In genomic region chr19:29807178-29807577, GRCh38 we compare ENCODE assay signal across 20 cellular contexts. TPM values are rescaled to one million over a fixed set of nuclear protein-coding genes. Genes with fewer than 3 reads are reported as not detected.
A peak's percentile ranks its signal among the peaks of the same experiment; 100 is the strongest.
DNase-seq lines count a peak whose midpoint lies in the region; ATAC-seq, FAIRE-seq and TF ChIP-seq lines count a peak whose summit lies in the region.
"Had no signal": no experiment of that assay in that cellular context is flagged by ENCODE, and none has a peak within 500 bp of the region (broad histone marks: within the 10 kb centered on the region; RNA-seq: fewer than 3 reads in every experiment).

No MANE protein-coding gene starts in this region.

- intact Hi-C loops in activated T-helper 1 cell treated with anti-CD3 and anti-CD28 coated beads, Interleukin-12 subunit alpha, Interleukin-12 subunit beta, Interleukin-2, Interleukin-4 antibody, amounts not matched to agents 30 ng/mL and 10 ng/mL and 1 ng/mL, durations not matched to agents 14 hours and 24 hours and 36 hours (cut with micrococcal nuclease), result no loop called here
- intact Hi-C loops in kidney (cut with DNase I) (no loop called here), spleen (cut with DNase I; ENCODE audit: low total_unique reads) (no loop called here), gastrocnemius medialis (cut with DNase I; ENCODE audit: low total_unique reads) (no loop called here)

- H3K27ac ChIP-seq in kidney (ENCODE audit: low read depth in 2 of 2, low read length in 2 of 2) (no peak overlapping the region), spleen (no peak overlapping the region), gastrocnemius medialis (no peak overlapping the region)
- H3K27ac ChIP-seq: GM23248 had no signal

- H3K4me1 Mint-ChIP-seq in activated T-helper 1 cell treated with anti-CD3 and anti-CD28 coated beads, Interleukin-12 subunit alpha, Interleukin-12 subunit beta, Interleukin-2, Interleukin-4 antibody, amounts not matched to agents 30 ng/mL and 10 ng/mL and 1 ng/mL, durations not matched to agents 14 hours and 24 hours and 36 hours (ENCODE audit: low read depth), result peaks cover 19% of the 10 kb centered on the region
- H3K4me1 Mint-ChIP-seq in nephron, result peaks cover 33% of the 10 kb centered on the region

- no peak for DNase-seq in activated T-helper 1 cell treated with anti-CD3 and anti-CD28 coated beads, Interleukin-12 subunit alpha, Interleukin-12 subunit beta, Interleukin-2, Interleukin-4 antibody, amounts not matched to agents 30 ng/mL and 10 ng/mL and 1 ng/mL, durations not matched to agents 14 hours and 24 hours and 36 hours (ENCODE audit: low spot score)
- peak; percentile 56 for DNase-seq in kidney
- peak; percentile 71 for DNase-seq in spleen
- no peak for DNase-seq in superior temporal gyrus (ENCODE audit: extremely low spot score)
- no peak for DNase-seq in gastrocnemius medialis
- no peak for DNase-seq in activated gamma-delta T cell (lab: John Stamatoyannopoulos, UW)
- DNase-seq: C1 segment of cervical spinal cord; Calu3; CD4-positive, alpha-beta memory T cell; COR-L47; DMS79; EL; GDM1; GM23248; H7; HCEC 1CT had no signal

- no peak overlapping the region for H3K4me3 Mint-ChIP-seq in activated T-helper 1 cell treated with anti-CD3 and anti-CD28 coated beads, Interleukin-12 subunit alpha, Interleukin-12 subunit beta, Interleukin-2, Interleukin-4 antibody, amounts not matched to agents 30 ng/mL and 10 ng/mL and 1 ng/mL, durations not matched to agents 14 hours and 24 hours and 36 hours
- no peak overlapping the region for H3K4me3 Mint-ChIP-seq in nephron
- H3K4me3 Mint-ChIP-seq: CD4-positive, alpha-beta memory T cell had no signal

- H3K9ac ChIP-seq in kidney (ENCODE audit: low read length in 2 of 2), result no peak overlapping the region
- H3K9ac ChIP-seq: GM23248 had no signal

- FAIRE-seq in kidney (lab: Jason Lieb, UNC), result no peak
- FAIRE-seq: GM12878, GM19239, H1 had no signal

- in situ Hi-C loops in gastrocnemius medialis (cut with MboI; ENCODE audit: low sequenced_read_pairs in 4 of 4), result no loop called here

- peaks cover 0 to 4% of the 10 kb centered on the region in 2 donors for H3K4me1 ChIP-seq in kidney (ENCODE audit: control insufficient read depth in 1 of 2, insufficient read depth in 1 of 2, low read depth in 1 of 2, low read length in 2 of 2)
- H3K4me1 ChIP-seq in spleen, result peaks cover 0 to 11% (median 6%) of the 10 kb centered on the region in 6 donors
- H3K4me1 ChIP-seq in gastrocnemius medialis, result no peaks in the 10 kb centered on the region

- no peaks in the 10 kb centered on the region for H3K9me3 Mint-ChIP-seq in activated T-helper 1 cell treated with anti-CD3 and anti-CD28 coated beads, Interleukin-12 subunit alpha, Interleukin-12 subunit beta, Interleukin-2, Interleukin-4 antibody, amounts not matched to agents 30 ng/mL and 10 ng/mL and 1 ng/mL, durations not matched to agents 14 hours and 24 hours and 36 hours
- no peaks in the 10 kb centered on the region for H3K9me3 Mint-ChIP-seq in nephron
- H3K9me3 Mint-ChIP-seq: CD4-positive, alpha-beta memory T cell had no signal

- no peaks in the 10 kb centered on the region for H3K27me3 Mint-ChIP-seq in activated T-helper 1 cell treated with anti-CD3 and anti-CD28 coated beads, Interleukin-12 subunit alpha, Interleukin-12 subunit beta, Interleukin-2, Interleukin-4 antibody, amounts not matched to agents 30 ng/mL and 10 ng/mL and 1 ng/mL, durations not matched to agents 14 hours and 24 hours and 36 hours (ENCODE audit: insufficient read depth)
- peaks cover 3% of the 10 kb centered on the region for H3K27me3 Mint-ChIP-seq in nephron (ENCODE audit: low read depth)
- H3K27me3 Mint-ChIP-seq: CD4-positive, alpha-beta memory T cell had no signal

- H3K4me3 ChIP-seq in kidney (ENCODE audit: low read length in 2 of 2), result no peak overlapping the region
- no peak overlapping the region for H3K4me3 ChIP-seq in spleen
- H3K4me3 ChIP-seq in gastrocnemius medialis, result no peak overlapping the region
- H3K4me3 ChIP-seq: GM12878, GM23248 had no signal

- whole genome bisulfite sequencing in spleen, 5 donors, result 86 to 97% (median 93%) methylated on average over 6 of the region's 6 CpGs

- H3K27me3 ChIP-seq in spleen (replicated peaks in 1 of 7), result no peaks in the 10 kb centered on the region
- H3K27me3 ChIP-seq in gastrocnemius medialis, result no peaks in the 10 kb centered on the region

- TF ChIP-seq CTCF in kidney (IDR thresholded peaks at IDR 0.05; ENCODE audit: borderline replicate concordance, extremely low read depth, insufficient read depth) (no peak), nephron (IDR thresholded peaks at IDR 0.05; ENCODE audit: unreplicated experiment in 3 of 3) (no peak), spleen (IDR thresholded peaks at IDR 0.05 in 8 of 11, conservative IDR thresholded peaks at IDR 0.05 in 3 of 11) (no peak), gastrocnemius medialis (IDR thresholded peaks at IDR 0.05 in 4 of 5, conservative IDR thresholded peaks at IDR 0.05 in 1 of 5) (no peak)

- no peaks in the 10 kb centered on the region for H3K36me3 Mint-ChIP-seq in activated T-helper 1 cell treated with anti-CD3 and anti-CD28 coated beads, Interleukin-12 subunit alpha, Interleukin-12 subunit beta, Interleukin-2, Interleukin-4 antibody, amounts not matched to agents 30 ng/mL and 10 ng/mL and 1 ng/mL, durations not matched to agents 14 hours and 24 hours and 36 hours (ENCODE audit: low read depth)
- no peaks in the 10 kb centered on the region for H3K36me3 Mint-ChIP-seq in nephron (ENCODE audit: low read depth)
- H3K36me3 Mint-ChIP-seq: CD4-positive, alpha-beta memory T cell had no signal

- H3K36me3 ChIP-seq in kidney (ENCODE audit: control insufficient read depth in 1 of 2, insufficient read depth in 2 of 2, low read length in 2 of 2) (no peaks in the 10 kb centered on the region), spleen (no peaks in the 10 kb centered on the region), gastrocnemius medialis (no peaks in the 10 kb centered on the region)

- H3K27ac Mint-ChIP-seq in activated T-helper 1 cell treated with anti-CD3 and anti-CD28 coated beads, Interleukin-12 subunit alpha, Interleukin-12 subunit beta, Interleukin-2, Interleukin-4 antibody, amounts not matched to agents 30 ng/mL and 10 ng/mL and 1 ng/mL, durations not matched to agents 14 hours and 24 hours and 36 hours, result peak overlapping the region; percentile 33
- peak overlapping the region; percentile 5 to 89 (median 76) for H3K27ac Mint-ChIP-seq in nephron

- H3K9me3 ChIP-seq in kidney (ENCODE audit: control insufficient read depth in 1 of 2, low read length in 2 of 2) (no peaks in the 10 kb centered on the region), spleen (no peaks in the 10 kb centered on the region), gastrocnemius medialis (no peaks in the 10 kb centered on the region)

- ATAC-seq in gastrocnemius medialis, result no peak
- ATAC-seq: GM12878 had no signal

- TF ChIP-seq POLR2A in spleen (IDR thresholded peaks at IDR 0.05) (no peak), gastrocnemius medialis (IDR thresholded peaks at IDR 0.05) (no peak)

RNA-seq across cellular contexts. Expression of gene CCNE1, which starts 4.6 kb away (rescaled TPM):
- 55.1 and 58.4 TPM in 2 replicates for total RNA-seq in activated T-helper 1 cell treated with anti-CD3 and anti-CD28 coated beads, Interleukin-12 subunit alpha, Interleukin-12 subunit beta, Interleukin-2, Interleukin-4 antibody, amounts not matched to agents 30 ng/mL and 10 ng/mL and 1 ng/mL, durations not matched to agents 14 hours and 24 hours and 36 hours
- total RNA-seq in kidney (1.4 TPM), spleen (1 to 10 TPM; 2.3 to 4.8 (median 4.0) TPM), gastrocnemius medialis (1 to 10 TPM; 2.9 to 7.3 (median 4.5) TPM)
- polyA plus RNA-seq in kidney (ENCODE audit: insufficient read depth, low read depth, low replicate concordance) (1.3 TPM), spleen (1 to 10 TPM; 3.5 to 4.0 (median 3.9) TPM)

Comparison
In these comparisons a context has a peak if more than half of its experiments do, and no peak if none do; other contexts are left out.
1. DNase-seq: peak in kidney (single experiment) and spleen (single experiment); none in activated T-helper 1 cell treated with anti-CD3 and anti-CD28 coated beads, Interleukin-12 subunit alpha, Interleukin-12 subunit beta, Interleukin-2, Interleukin-4 antibody, amounts not matched to agents 30 ng/mL and 10 ng/mL and 1 ng/mL, durations not matched to agents 14 hours and 24 hours and 36 hours (single experiment), superior temporal gyrus (single experiment), gastrocnemius medialis (0 of 2) and activated gamma-delta T cell (single experiment).